In genomic region chr17:30344283-30345088, GRCh38 we compare ENCODE assay signal across 8 cellular contexts. TPM values are rescaled to one million over a fixed set of nuclear protein-coding genes. Genes with fewer than 3 reads are reported as not detected.
A peak's percentile ranks its signal among the peaks of the same experiment; 100 is the strongest.
DNase-seq lines count a peak whose midpoint lies in the region; ATAC-seq and TF ChIP-seq lines count a peak whose summit lies in the region.

No MANE protein-coding gene starts in this region.

- no peaks in the 10 kb centered on the region for H3K36me3 Mint-ChIP-seq in nephron (ENCODE audit: low read depth)
- H3K36me3 Mint-ChIP-seq in activated CD4-positive, alpha-beta memory T cell treated with anti-CD3 and anti-CD28 coated beads for 36 hours: no peaks in the 10 kb centered on the region

- WGBS in GM23248 (ENCODE audit: low coverage in 1 of 2, low lambda C conversion rate in 2 of 2, missing lambda C conversion rate in 2 of 2), 2 experiments: 68 to 72% methylated on average over 9 of the region's 9 CpGs

- H3K36me3 ChIP-seq in GM23248 (ENCODE audit: low read depth) (no peaks in the 10 kb centered on the region), PC-9 (ENCODE audit: low read depth) (no peaks in the 10 kb centered on the region)

- no TSS peak for BruUV-seq in PC-9 (replicated peaks; lab: Mats Ljungman, UMichigan)

- H3K4me1 Mint-ChIP-seq in nephron: peaks cover 33% of the 10 kb centered on the region
- peaks cover 18% of the 10 kb centered on the region for H3K4me1 Mint-ChIP-seq in activated CD4-positive, alpha-beta memory T cell treated with anti-CD3 and anti-CD28 coated beads for 36 hours (ENCODE audit: low read depth)

- H3K27me3 ChIP-seq in GM23248 (replicated peaks; ENCODE audit: insufficient read depth): no peaks in the 10 kb centered on the region
- no peaks in the 10 kb centered on the region for H3K27me3 ChIP-seq in PC-9 (ENCODE audit: insufficient read depth, low read depth)

- H3F3A ChIP-seq in GM23248 (ENCODE audit: insufficient read depth): 0 out of 2 replicates have a peak, but pooled peaks cover 8% of the 10 kb centered on the region
- H3F3A ChIP-seq in PC-9 (ENCODE audit: insufficient read depth, low read depth): peaks cover 50% of the 10 kb centered on the region

- H3K4me3 ChIP-seq in GM23248 (no peak overlapping the region), PC-9 (peak overlapping the region; percentile 33; the same call in 1 of the 2 replicates), epithelial cell of proximal tubule (ENCODE audit: low read depth, low read length) (peak overlapping the region; percentile 5)

- peaks cover 3% of the 10 kb centered on the region for H3K27me3 Mint-ChIP-seq in nephron (ENCODE audit: low read depth)
- no peaks in the 10 kb centered on the region for H3K27me3 Mint-ChIP-seq in activated CD4-positive, alpha-beta memory T cell treated with anti-CD3 and anti-CD28 coated beads for 36 hours

- H3K9me3 ChIP-seq in GM23248 (ENCODE audit: low read depth) (no peaks in the 10 kb centered on the region), PC-9 (ENCODE audit: insufficient read depth, low read depth) (no peaks in the 10 kb centered on the region; the same call in 1 of the 2 replicates)

- POLR2A ChIA-PET in PC-9 (lab: Charles Lee; ENCODE audit: unreplicated experiment): interaction anchor here (0.5 kb wide), 1 partner anchor 106 kb away, joined by 3 read pairs; no protein-coding TSS in a partner anchor
- POLR2A ChIA-PET in activated CD4-positive, alpha-beta memory T cell treated with anti-CD3 and anti-CD28 coated beads for 36 hours (lab: Charles Lee): interaction anchor here (1.2 to 2.1 kb wide), 2 partner anchors 19 to 36 kb away, joined by 3 to 8 read pairs; no protein-coding TSS in a partner anchor

- peak; percentile 45 for DNase-seq in GM23248
- peak; percentile 68 to 98 for DNase-seq in PC-9
- DNase-seq in epithelial cell of proximal tubule (ENCODE audit: low read depth): peak; percentile 82
- DNase-seq in activated CD4-positive, alpha-beta memory T cell treated with anti-CD3 and anti-CD28 coated beads for 36 hours: no peak
- DNase-seq in NCI-H1436 (lab: John Stamatoyannopoulos, UW): no peak

- H3K4me2 ChIP-seq in GM23248 (ENCODE audit: unreplicated experiment) (peak overlapping the region; percentile 9), PC-9 (peak overlapping the region; percentile 75)

- no peaks in the 10 kb centered on the region for H3K9me3 Mint-ChIP-seq in nephron
- H3K9me3 Mint-ChIP-seq in activated CD4-positive, alpha-beta memory T cell treated with anti-CD3 and anti-CD28 coated beads for 36 hours: no peaks in the 10 kb centered on the region

- H2AFZ ChIP-seq in GM23248: 0 out of 2 replicates have a peak overlapping the region, but pooled peaks have one; percentile 32
- peak overlapping the region; percentile 53 for H2AFZ ChIP-seq in PC-9

- H3K27ac ChIP-seq in GM23248: no peak overlapping the region
- H3K27ac ChIP-seq in PC-9: peak overlapping the region; percentile 96

- CTCF ChIA-PET in PC-9 (lab: Charles Lee): interaction anchor here (0.5 to 1.2 kb wide), 4 partner anchors 8 to 527 kb away, joined by 3 to 5 read pairs (median 4); partner anchors contain the start of gene GOSR1
- CTCF ChIA-PET in activated CD4-positive, alpha-beta memory T cell treated with anti-CD3 and anti-CD28 coated beads for 36 hours (lab: Charles Lee): interaction anchor here (0.6 to 3.2 kb wide), 3 partner anchors 9 to 36 kb away, joined by 4 to 33 read pairs (median 9); no protein-coding TSS in a partner anchor

- H3K27ac Mint-ChIP-seq in nephron: peak overlapping the region; percentile 73 to 90 (median 89)
- no peak overlapping the region for H3K27ac Mint-ChIP-seq in activated CD4-positive, alpha-beta memory T cell treated with anti-CD3 and anti-CD28 coated beads for 36 hours

- in situ Hi-C loops in GM23248 (cut with MboI): no loop called here

- H4K20me1 ChIP-seq in GM23248 (ENCODE audit: insufficient read depth): no peaks in the 10 kb centered on the region
- H4K20me1 ChIP-seq in PC-9 (ENCODE audit: insufficient read depth): no peaks in the 10 kb centered on the region

- no peak for TF ChIP-seq CTCF in PC-9 (conservative IDR thresholded peaks at IDR 0.05)
- TF ChIP-seq CTCF in epithelial cell of proximal tubule (conservative IDR thresholded peaks at IDR 0.05; ENCODE audit: low read depth, low read length): no peak
- no peak for TF ChIP-seq CTCF in nephron (IDR thresholded peaks at IDR 0.05; ENCODE audit: unreplicated experiment in 3 of 3)

- H3K79me2 ChIP-seq in GM23248 (ENCODE audit: insufficient read depth) (no peaks in the 10 kb centered on the region), PC-9 (ENCODE audit: low read depth) (no peaks in the 10 kb centered on the region)

- intact Hi-C loops in PC-9 (cut with micrococcal nuclease; ENCODE audit: unreplicated experiment): loop anchor here (2.0 to 5.0 kb wide), 4 partner anchors 34 to 373 kb away; partner anchors contain the start of gene CPD
- intact Hi-C loops in activated CD4-positive, alpha-beta memory T cell treated with anti-CD3 and anti-CD28 coated beads for 36 hours (cut with micrococcal nuclease): loop anchor here (1.0 kb wide), 1 partner anchor 12 kb away; no protein-coding TSS in a partner anchor

- peaks cover 15% of the 10 kb centered on the region for H3K4me1 ChIP-seq in GM23248 (ENCODE audit: insufficient read depth)
- H3K4me1 ChIP-seq in PC-9 (replicated peaks; ENCODE audit: insufficient read depth): peaks cover 64% of the 10 kb centered on the region

- ATAC-seq in GM18867 (IDR thresholded peaks at IDR 0.05; ENCODE audit: unreplicated experiment) (no peak), HG03521 (IDR thresholded peaks at IDR 0.05; ENCODE audit: unreplicated experiment) (no peak)

- no peaks in the 10 kb centered on the region for H3K9me2 ChIP-seq in GM23248 (ENCODE audit: insufficient read depth)
- H3K9me2 ChIP-seq in PC-9 (ENCODE audit: insufficient read depth): no peaks in the 10 kb centered on the region

- H3K9ac ChIP-seq in GM23248: no peak overlapping the region

- H3K4me3 Mint-ChIP-seq in nephron: no peak overlapping the region
- no peak overlapping the region for H3K4me3 Mint-ChIP-seq in activated CD4-positive, alpha-beta memory T cell treated with anti-CD3 and anti-CD28 coated beads for 36 hours

RNA-seq across cellular contexts. Expression of gene TMIGD1, which starts 10.6 kb away (rescaled TPM):
- total RNA-seq in GM23248 (2014; rRNA removed; shearing (Covaris generic)): not detected in 2 replicates
- not detected in 2 replicates for polyA plus RNA-seq in GM23248 (2016; fragmentation: Nextera tagmentation; extraction: Ambion mirVana)
- total RNA-seq in PC-9 (2021): not detected in 2 replicates
- total RNA-seq in epithelial cell of proximal tubule: not detected in 2 replicates
- total RNA-seq in activated CD4-positive, alpha-beta memory T cell treated with anti-CD3 and anti-CD28 coated beads for 36 hours: not detected

RNA-seq across cellular contexts. Expression of gene CPD, which starts 34.2 kb away (rescaled TPM):
- total RNA-seq in GM23248 (2014; rRNA removed; shearing (Covaris generic)): 82.5 and 121 TPM in 2 replicates
- 24.6 and 28.0 TPM in 2 replicates for polyA plus RNA-seq in GM23248 (2016; fragmentation: Nextera tagmentation; extraction: Ambion mirVana)
- total RNA-seq in PC-9 (2021): 44.7 and 55.0 TPM in 2 replicates
- total RNA-seq in epithelial cell of proximal tubule: 49.7 and 124 TPM in 2 replicates
- 10 to 100 TPM; 34.1 to 34.3 TPM for total RNA-seq in activated CD4-positive, alpha-beta memory T cell treated with anti-CD3 and anti-CD28 coated beads for 36 hours

RNA-seq across cellular contexts. Expression of gene BLMH, which starts 52.7 kb away (rescaled TPM):
- 17.3 and 18.8 TPM in 2 replicates for total RNA-seq in GM23248 (2014; rRNA removed; shearing (Covaris generic))
- 22.4 and 22.9 TPM in 2 replicates for polyA plus RNA-seq in GM23248 (2016; fragmentation: Nextera tagmentation; extraction: Ambion mirVana)
- total RNA-seq in PC-9 (2021) (20.7 and 23.4 TPM in 2 replicates), epithelial cell of proximal tubule (16.8 and 24.7 TPM in 2 replicates)
- total RNA-seq in activated CD4-positive, alpha-beta memory T cell treated with anti-CD3 and anti-CD28 coated beads for 36 hours: 10 to 100 TPM; 47.0 to 49.6 TPM

Comparison
In these comparisons a context has a peak if more than half of its experiments do, and no peak if none do; other contexts are left out.
1. DNase-seq: peak in GM23248 (single experiment), PC-9 (2 of 2) and epithelial cell of proximal tubule (single experiment); none in activated CD4-positive, alpha-beta memory T cell treated with anti-CD3 and anti-CD28 coated beads for 36 hours (single experiment) and NCI-H1436 (single experiment).